14 cellular contexts compared by ENCODE assay signal in the genomic region with DNA sequence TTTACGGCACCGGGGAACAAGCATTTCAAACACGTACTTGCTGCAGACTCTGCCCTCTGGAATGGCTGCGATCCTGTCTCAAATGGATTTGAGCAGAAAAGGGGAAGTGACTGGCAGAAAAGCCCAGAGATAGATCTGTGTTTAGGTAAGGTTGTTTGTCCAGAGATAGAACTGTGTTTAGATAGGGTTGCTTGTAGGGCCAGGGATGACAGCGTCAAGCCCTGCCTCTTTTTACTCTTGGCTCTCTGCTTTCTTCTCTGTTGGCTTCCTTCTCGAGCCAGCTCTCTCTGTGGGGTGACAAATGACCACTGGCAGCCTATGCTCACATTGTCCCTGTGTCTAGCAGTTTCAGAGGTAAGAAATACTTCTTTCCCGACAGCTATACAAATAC. TPM values are rescaled to one million over a fixed set of nuclear protein-coding genes. Genes with fewer than 3 reads are reported as not detected.
DNase-seq lines count a peak whose midpoint lies in the region; ATAC-seq and TF ChIP-seq lines count a peak whose summit lies in the region.
"Had no signal": no experiment of that assay in that cellular context is flagged by ENCODE, and none has a peak within 500 bp of the region (broad histone marks: within the 10 kb centered on the region; RNA-seq: fewer than 3 reads in every experiment).

No MANE protein-coding gene starts in this region.

- no peak overlapping the region for H3K4me3 ChIP-seq in colonic mucosa
- no peak overlapping the region for H3K4me3 ChIP-seq in mucosa of rectum (ENCODE audit: low read length in 2 of 2)
- no peak overlapping the region for H3K4me3 ChIP-seq in upper lobe of left lung
- H3K4me3 ChIP-seq: HAP-1, PC-9 had no signal

- intact Hi-C loops in Right ventricle myocardium inferior (cut with DNase I) (no loop called here), cardiac septum (cut with DNase I) (no loop called here), colonic mucosa (cut with DNase I) (no loop called here)

- no peaks in the 10 kb centered on the region for H3K4me1 ChIP-seq in colonic mucosa
- H3K4me1 ChIP-seq in mucosa of rectum (ENCODE audit: control insufficient read depth in 2 of 2, insufficient read depth in 2 of 2, low read length in 2 of 2) = peaks cover 9 to 21% of the 10 kb centered on the region in 2 donors
- peaks cover 6 to 47% (median 23%) of the 10 kb centered on the region in 4 donors for H3K4me1 ChIP-seq in upper lobe of left lung
- H3K4me1 ChIP-seq: HAP-1 had no signal

- peak overlapping the region; percentile 64 for H3K27ac ChIP-seq in colonic mucosa
- H3K27ac ChIP-seq in mucosa of rectum (ENCODE audit: low read depth in 2 of 2, low read length in 2 of 2) = peak overlapping the region; percentile 3 to 41
- H3K27ac ChIP-seq in upper lobe of left lung = peak overlapping the region; percentile 35 to 84 (median 41)
- H3K27ac ChIP-seq: PC-9 had no signal

- no peak for TF ChIP-seq POLR2A in upper lobe of left lung (IDR thresholded peaks at IDR 0.05)

- TF ChIP-seq CTCF in colonic mucosa (IDR thresholded peaks at IDR 0.05) (no peak), upper lobe of left lung (IDR thresholded peaks at IDR 0.05) (no peak)

- TF ChIP-seq EP300 in upper lobe of left lung (IDR thresholded peaks at IDR 0.05) = no peak

- WGBS in upper lobe of left lung, 2 donors = 73 to 80% methylated on average over 7 of the region's 7 CpGs

- DNase-seq in Right ventricle myocardium inferior (ENCODE audit: missing footprints) (no peak), cardiac septum (ENCODE audit: low spot score) (no peak), colonic mucosa (no peak), upper lobe of left lung (no peak), DMS 273 (lab: John Stamatoyannopoulos, UW; ENCODE audit: unreplicated experiment) (no peak)
- DNase-seq: activated naive CD4-positive, alpha-beta T cell treated with Interleukin-2 at 50 U/mL for 16 hours; effector memory CD8-positive, alpha-beta T cell; GF-D8; NCI-H1417; PC-9 had no signal

- no peaks in the 10 kb centered on the region for H3K36me3 ChIP-seq in colonic mucosa
- H3K36me3 ChIP-seq in mucosa of rectum (ENCODE audit: control insufficient read depth in 2 of 2, insufficient read depth in 2 of 2, low read length in 2 of 2) = peaks cover 11 to 19% of the 10 kb centered on the region in 2 donors
- peaks cover 0 to 13% (median 1%) of the 10 kb centered on the region in 4 donors for H3K36me3 ChIP-seq in upper lobe of left lung

- no peaks in the 10 kb centered on the region for H3K9me3 ChIP-seq in colonic mucosa
- H3K9me3 ChIP-seq in mucosa of rectum (ENCODE audit: control insufficient read depth in 2 of 2, low read length in 2 of 2) = no peaks in the 10 kb centered on the region
- no peaks in the 10 kb centered on the region for H3K9me3 ChIP-seq in upper lobe of left lung
- H3K9me3 ChIP-seq: HAP-1 had no signal

- ATAC-seq in Right ventricle myocardium inferior (peak; percentile 32), upper lobe of left lung (ENCODE audit: low FRiP score in 2 of 2) (no peak), HG02885 (IDR thresholded peaks at IDR 0.05; ENCODE audit: poor library complexity, unreplicated experiment) (no peak), HG03159 (IDR thresholded peaks at IDR 0.05; ENCODE audit: unreplicated experiment) (no peak)
- ATAC-seq: effector memory CD8-positive, alpha-beta T cell had no signal

- H3K27me3 ChIP-seq in colonic mucosa (no peaks in the 10 kb centered on the region), mucosa of rectum (ENCODE audit: control insufficient read depth in 2 of 2, insufficient read depth in 2 of 2, low read length in 2 of 2) (no peaks in the 10 kb centered on the region), upper lobe of left lung (no peaks in the 10 kb centered on the region)

- H3K9ac ChIP-seq in colonic mucosa (ENCODE audit: low read depth in 2 of 2, low read length in 2 of 2) (no peak overlapping the region), mucosa of rectum (ENCODE audit: low read depth in 1 of 2, low read length in 2 of 2) (no peak overlapping the region)

RNA-seq across cellular contexts. Expression of a gene that starts 11.4 kb away (rescaled TPM):
- 202 TPM for total RNA-seq in Right ventricle myocardium inferior
- 131 TPM for total RNA-seq in cardiac septum
- total RNA-seq in colonic mucosa = 100 to 1,000 TPM in 1 of 2 donors, 10 to 100 TPM in 1; 67.3 to 105 TPM
- total RNA-seq in upper lobe of left lung = 100 to 1,000 TPM in 2 of 6 donors, 10 to 100 TPM in 4; 54.7 to 141 (median 80.3) TPM
